ENCODE assay signal across 26 cellular contexts in genomic region chr7:18174996-18175395, GRCh38.
"Had no signal": no experiment of that assay in that cellular context is flagged by ENCODE, and none has a peak within 500 bp of the region (broad histone marks: within the 10 kb centered on the region; RNA-seq: fewer than 3 reads in every experiment).

No MANE protein-coding gene starts in this region.

- H3K4me3 ChIP-seq: cardiac muscle cell, dorsolateral prefrontal cortex, left ventricle myocardium inferior, smooth muscle cell, thoracic aorta had no signal

- H3K27ac ChIP-seq: cardiac muscle cell, dorsolateral prefrontal cortex, left ventricle myocardium inferior, parathyroid adenoma, thoracic aorta had no signal

- H3K27ac Mint-ChIP-seq: activated CD4-positive, alpha-beta memory T cell treated with anti-CD3 and anti-CD28 coated beads, Interleukin-2, amount 10 ng/mL, durations not matched to agents 7 days and 5 days; activated naive CD8-positive, alpha-beta T cell treated with anti-CD3 and anti-CD28 coated beads for 36 hours; activated T-helper 17 cell treated with anti-CD3 and anti-CD28 coated beads, Interleukin-2, amount 50 U/mL, for 72 hours; naive thymus-derived CD4-positive, alpha-beta T cell; stimulated activated naive B cell treated with anti-CD40 and anti-IgM and Interleukin-4, amounts not matched to agents 10 μg/mL and 1 μg/mL and 100 μg/mL, for 72 hours; T-helper 2 cell treated with Interferon-gamma antibody and Interleukin-4, amounts not matched to agents 5 μg/mL and 100 μg/mL, for 36 hours had no signal

- H3K27me3 ChIP-seq: cardiac muscle cell, dorsolateral prefrontal cortex had no signal

- H3K4me1 ChIP-seq: parathyroid adenoma had no signal

- H3K36me3 ChIP-seq: cardiac muscle cell, left ventricle myocardium inferior, thoracic aorta had no signal

- H3K9ac ChIP-seq: parathyroid adenoma had no signal

- H3K36me3 Mint-ChIP-seq: activated naive CD8-positive, alpha-beta T cell treated with anti-CD3 and anti-CD28 coated beads for 36 hours; naive thymus-derived CD4-positive, alpha-beta T cell; stimulated activated naive B cell treated with anti-CD40 and anti-IgM and Interleukin-4, amounts not matched to agents 10 μg/mL and 1 μg/mL and 100 μg/mL, for 72 hours had no signal

- DNase-seq: activated CD4-positive, alpha-beta memory T cell treated with anti-CD3 and anti-CD28 coated beads, Interleukin-2, amount 10 ng/mL, durations not matched to agents 7 days and 5 days; activated CD4-positive, alpha-beta T cell treated with anti-CD3 and anti-CD28 coated beads for 48 hours; activated CD4-positive, CD25-positive, alpha-beta regulatory T cell; activated naive CD4-positive, alpha-beta T cell; activated naive CD8-positive, alpha-beta T cell treated with anti-CD3 and anti-CD28 coated beads for 36 hours; activated T-cell treated with anti-CD3 and anti-CD28 coated beads, Interleukin-2, amount 50 U/mL, for 1 hour; amniotic stem cell; dorsolateral prefrontal cortex; erythroblast; head of caudate nucleus; kidney glomerular epithelial cell; left ventricle myocardium inferior; mammary epithelial cell; naive thymus-derived CD4-positive, alpha-beta T cell; stimulated activated CD4-positive, alpha-beta T cell treated with anti-CD3 and anti-CD28 coated beads, Interleukin-4, amount 100 ng/mL, for 4 hours; stimulated activated naive B cell treated with anti-CD40 and anti-IgM and Interleukin-4, amounts not matched to agents 10 μg/mL and 1 μg/mL and 100 μg/mL, for 72 hours had no signal

- H3K4me1 Mint-ChIP-seq: activated T-helper 17 cell treated with anti-CD3 and anti-CD28 coated beads, Interleukin-2, amount 50 U/mL, for 72 hours had no signal

- FAIRE-seq: colon, endometrium, frontal cortex had no signal

- H3K9me3 Mint-ChIP-seq: activated T-helper 17 cell treated with anti-CD3 and anti-CD28 coated beads, Interleukin-2, amount 50 U/mL, for 72 hours; T-helper 2 cell treated with Interferon-gamma antibody and Interleukin-4, amounts not matched to agents 5 μg/mL and 100 μg/mL, for 36 hours had no signal

- ATAC-seq: activated T-helper 17 cell treated with anti-CD3 and anti-CD28 coated beads, Interleukin-2, amount 50 U/mL, for 72 hours; naive thymus-derived CD4-positive, alpha-beta T cell; sciatic nerve; stimulated activated naive B cell treated with anti-CD40 and anti-IgM and Interleukin-4, amounts not matched to agents 10 μg/mL and 1 μg/mL and 100 μg/mL, for 72 hours had no signal

- H3K4me3 Mint-ChIP-seq: activated CD4-positive, alpha-beta memory T cell treated with anti-CD3 and anti-CD28 coated beads, Interleukin-2, amount 10 ng/mL, durations not matched to agents 7 days and 5 days; activated naive CD8-positive, alpha-beta T cell treated with anti-CD3 and anti-CD28 coated beads for 36 hours; activated T-helper 17 cell treated with anti-CD3 and anti-CD28 coated beads, Interleukin-2, amount 50 U/mL, for 72 hours; naive thymus-derived CD4-positive, alpha-beta T cell; stimulated activated naive B cell treated with anti-CD40 and anti-IgM and Interleukin-4, amounts not matched to agents 10 μg/mL and 1 μg/mL and 100 μg/mL, for 72 hours; T-helper 2 cell treated with Interferon-gamma antibody and Interleukin-4, amounts not matched to agents 5 μg/mL and 100 μg/mL, for 36 hours had no signal

- H3K9me3 ChIP-seq: left ventricle myocardium inferior, thoracic aorta had no signal
